In genomic region chr9:127937383-127938297, GRCh38 we compare ENCODE assay signal across 1 cellular context.
TF ChIP-seq lines count a peak whose summit lies in the region.

TSS of gene DPM2 (minus strand) at chr9:127937854. CDS start at chr9:127937820, 34 bp downstream.

TF ChIP-seq in IMR-90, 13 proteins besides CTCF, POLR2A, EP300 and RAD21:
- TF ChIP-seq ELK1 (IDR thresholded peaks at IDR 0.05; ENCODE audit: borderline replicate concordance, low read depth, low read length) = no peak
- peak; percentile 64; the same call in 1 of the 2 replicates for TF ChIP-seq MXI1 (IDR thresholded peaks at IDR 0.05; ENCODE audit: borderline replicate concordance, low read depth, low read length)
